Comparison of ENCODE assay signal across 1 cellular context in genomic region chr18:59358611-59359575, GRCh38.
TF ChIP-seq lines count a peak whose summit lies in the region.

TSS of gene LMAN1 (minus strand) at chr18:59359265. CDS start at chr18:59359244, 21 bp downstream.

TF ChIP-seq in HepG2, 621 proteins besides CTCF, POLR2A, EP300 and RAD21 (continued from another document and continues in another):
- TF ChIP-seq CSRNP2 (CRISPR knock-in tag; conservative IDR thresholded peaks at IDR 0.05; ENCODE audit: low read depth) (no peak), SAP130 (CRISPR knock-in tag; IDR thresholded peaks at IDR 0.05; ENCODE audit: low read depth) (peak; percentile 83), ZNF225 (CRISPR knock-in tag; IDR thresholded peaks at IDR 0.05) (peak; percentile 83; the same call in 1 of the 2 replicates), SKIL (CRISPR knock-in tag; IDR thresholded peaks at IDR 0.05; ENCODE audit: borderline replicate concordance) (no peak), SIX4 (CRISPR knock-in tag; IDR thresholded peaks at IDR 0.05) (peak; percentile 92), ISL2 (CRISPR knock-in tag; IDR thresholded peaks at IDR 0.05) (no peak; the same call in 1 of the 2 replicates), NBN (conservative IDR thresholded peaks at IDR 0.05) (no peak), CBX5 (CRISPR knock-in tag; IDR thresholded peaks at IDR 0.05; ENCODE audit: borderline replicate concordance) (peak; percentile 26; the same call in 1 of the 2 replicates), ZBTB3 (CRISPR knock-in tag; IDR thresholded peaks at IDR 0.05; ENCODE audit: borderline replicate concordance, low read depth) (no peak), HMG20A (CRISPR knock-in tag; IDR thresholded peaks at IDR 0.05; ENCODE audit: borderline replicate concordance) (0 out of 2 replicates have a peak, but pooled peaks have one; percentile 14), FOXK2 (IDR thresholded peaks at IDR 0.05) (no peak), ZFP1 (CRISPR knock-in tag; IDR thresholded peaks at IDR 0.05) (no peak), KIAA2018 (CRISPR knock-in tag; IDR thresholded peaks at IDR 0.05; ENCODE audit: borderline replicate concordance) (no peak), ZBTB2 (CRISPR knock-in tag; IDR thresholded peaks at IDR 0.05; ENCODE audit: low read depth) (no peak), XBP1 (CRISPR knock-in tag; IDR thresholded peaks at IDR 0.05) (no peak), ZNF282 (IDR thresholded peaks at IDR 0.05; ENCODE audit: partially characterized antibody) (no peak), ZBTB49 (CRISPR knock-in tag; IDR thresholded peaks at IDR 0.05; ENCODE audit: borderline replicate concordance) (0 out of 2 replicates have a peak, but pooled peaks have one; percentile 20), ZNF563 (CRISPR knock-in tag; IDR thresholded peaks at IDR 0.05) (peak; percentile 58), SNAPC2 (CRISPR knock-in tag; IDR thresholded peaks at IDR 0.05) (peak; percentile 58; the same call in 1 of the 2 replicates), KLF13 (CRISPR knock-in tag; IDR thresholded peaks at IDR 0.05) (no peak), RBAK (CRISPR knock-in tag; IDR thresholded peaks at IDR 0.05) (0 out of 2 replicates have a peak, but pooled peaks have one; percentile 66), FOXO4 (CRISPR knock-in tag; conservative IDR thresholded peaks at IDR 0.05) (0 out of 2 replicates have a peak, but pooled peaks have one; percentile 81), HDAC1 (CRISPR knock-in tag; IDR thresholded peaks at IDR 0.05) (peak; percentile 60; the same call in 1 of the 2 replicates), HDAC6 (IDR thresholded peaks at IDR 0.05; ENCODE audit: low read depth, low read length) (no peak), AKAP8 (CRISPR knock-in tag; IDR thresholded peaks at IDR 0.05) (peak; percentile 73; the same call in 1 of the 2 replicates), PRDM4 (CRISPR knock-in tag; IDR thresholded peaks at IDR 0.05; ENCODE audit: borderline replicate concordance) (peak; percentile 24; the same call in 1 of the 2 replicates), ATM (IDR thresholded peaks at IDR 0.05; ENCODE audit: borderline replicate concordance) (no peak), HIC2 (CRISPR knock-in tag; IDR thresholded peaks at IDR 0.05; ENCODE audit: low read depth) (0 out of 2 replicates have a peak, but pooled peaks have one; percentile 28), ZNF713 (CRISPR knock-in tag; IDR thresholded peaks at IDR 0.05) (no peak), ZNF597 (CRISPR knock-in tag; IDR thresholded peaks at IDR 0.05) (no peak), ZNF619 (CRISPR knock-in tag; IDR thresholded peaks at IDR 0.05) (no peak), RCOR2 (CRISPR knock-in tag; IDR thresholded peaks at IDR 0.05) (no peak), RELA (CRISPR knock-in tag; IDR thresholded peaks at IDR 0.05) (no peak), ZNF335 (CRISPR knock-in tag; IDR thresholded peaks at IDR 0.05) (peak; percentile 72; the same call in 1 of the 2 replicates), ZNF557 (CRISPR knock-in tag; IDR thresholded peaks at IDR 0.05) (no peak)
